14 cellular contexts compared by ENCODE assay signal in the genomic region with DNA sequence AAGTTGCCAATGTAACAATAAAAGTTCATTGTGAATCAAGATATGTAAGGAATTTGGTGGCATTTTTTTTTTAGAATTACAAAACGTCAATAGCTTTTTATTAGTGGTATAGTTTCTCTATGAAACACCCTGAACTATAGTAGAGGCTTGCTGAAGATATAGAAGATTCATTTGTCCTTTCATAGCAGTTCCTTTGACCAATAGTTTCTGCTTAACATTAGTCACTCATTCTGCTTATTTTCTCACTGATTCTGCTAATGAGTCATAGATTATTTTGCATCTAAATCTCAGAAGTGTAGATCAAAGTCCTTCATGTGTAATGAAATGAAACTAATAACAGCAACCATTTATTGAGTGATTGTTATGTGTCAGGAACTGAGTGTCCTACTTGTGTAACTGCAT.
A peak's percentile ranks its signal among the peaks of the same experiment; 100 is the strongest.
DNase-seq lines count a peak whose midpoint lies in the region; ATAC-seq, FAIRE-seq and TF ChIP-seq lines count a peak whose summit lies in the region.
"Had no signal": no experiment of that assay in that cellular context is flagged by ENCODE, and none has a peak within 500 bp of the region (broad histone marks: within the 10 kb centered on the region; RNA-seq: fewer than 3 reads in every experiment).

No MANE protein-coding gene starts in this region.

- no peak for TF ChIP-seq CTCF in GM10266 (IDR thresholded peaks at IDR 0.05; ENCODE audit: control insufficient read depth, insufficient read depth, low read depth, missing control alignments)
- TF ChIP-seq CTCF in astrocyte (IDR thresholded peaks at IDR 0.05; ENCODE audit: insufficient read depth, low read depth, low read length) = no peak
- TF ChIP-seq CTCF in PC-9 (conservative IDR thresholded peaks at IDR 0.05) = no peak
- no peak for TF ChIP-seq CTCF in hepatocyte (IDR thresholded peaks at IDR 0.05; ENCODE audit: poor library complexity)

- WGBS in hepatocyte (ENCODE audit: low lambda C conversion rate, missing lambda C conversion rate) = 44% methylated on average over 1 of the region's 1 CpG

- FAIRE-seq in astrocyte (lab: Jason Lieb, UNC) = no peak

- H3K4me2 ChIP-seq in astrocyte (ENCODE audit: low read length) = no peak overlapping the region
- H3K4me2 ChIP-seq in PC-9 = no peak overlapping the region
- H3K4me2 ChIP-seq in hepatocyte = no peak overlapping the region

- H3K9me3 Mint-ChIP-seq in astrocyte (ENCODE audit: unreplicated experiment) = no peaks in the 10 kb centered on the region
- no peaks in the 10 kb centered on the region for H3K9me3 Mint-ChIP-seq in immature natural killer cell
- H3K9me3 Mint-ChIP-seq: brain had no signal

- H3K4me1 ChIP-seq in astrocyte (ENCODE audit: insufficient read depth, low read length) = no peaks in the 10 kb centered on the region
- no peaks in the 10 kb centered on the region for H3K4me1 ChIP-seq in PC-9 (replicated peaks; ENCODE audit: insufficient read depth)
- H3K4me1 ChIP-seq in hepatocyte (ENCODE audit: insufficient read depth) = no peaks in the 10 kb centered on the region
- H3K4me1 ChIP-seq: esophagus muscularis mucosa, left ventricle myocardium inferior had no signal

- H4K20me1 ChIP-seq in astrocyte (ENCODE audit: insufficient read depth, low read length) (no peaks in the 10 kb centered on the region), PC-9 (ENCODE audit: insufficient read depth) (no peaks in the 10 kb centered on the region), hepatocyte (ENCODE audit: insufficient read depth, poor library complexity, severe bottlenecking) (no peaks in the 10 kb centered on the region)

- H3K27me3 Mint-ChIP-seq in astrocyte (ENCODE audit: low read depth, unreplicated experiment) (no peaks in the 10 kb centered on the region), immature natural killer cell (ENCODE audit: low read depth in 3 of 3) (peaks cover 0 to 5% (median 4%) of the 10 kb centered on the region in 3 donors)

- POLR2A ChIA-PET in PC-9 (lab: Charles Lee; ENCODE audit: unreplicated experiment) = interaction anchor here (0.7 kb wide), 1 partner anchor 175 kb away, joined by 6 read pairs; no protein-coding TSS in a partner anchor

- H3K9me3 ChIP-seq in astrocyte (ENCODE audit: insufficient read depth, low read depth, low read length) = no peaks in the 10 kb centered on the region
- no peaks in the 10 kb centered on the region for H3K9me3 ChIP-seq in PC-9 (ENCODE audit: insufficient read depth, low read depth)
- H3K9me3 ChIP-seq in hepatocyte (ENCODE audit: low read depth) = no peaks in the 10 kb centered on the region
- H3K9me3 ChIP-seq: esophagus muscularis mucosa, left ventricle myocardium inferior, MG63 had no signal

- H3K9me2 ChIP-seq in PC-9 (ENCODE audit: insufficient read depth) = no peaks in the 10 kb centered on the region
- H3K9me2 ChIP-seq in hepatocyte (replicated peaks; ENCODE audit: insufficient read depth) = no peaks in the 10 kb centered on the region

- H3K4me1 Mint-ChIP-seq in astrocyte (ENCODE audit: low read depth, unreplicated experiment) = no peaks in the 10 kb centered on the region
- H3K4me1 Mint-ChIP-seq in immature natural killer cell = peaks cover 4 to 29% of the 10 kb centered on the region in 2 donors
- H3K4me1 Mint-ChIP-seq: brain had no signal

- H3K36me3 Mint-ChIP-seq in astrocyte (ENCODE audit: low read depth, unreplicated experiment) (no peaks in the 10 kb centered on the region), immature natural killer cell (no peaks in the 10 kb centered on the region)
- H3K36me3 Mint-ChIP-seq: brain had no signal

- H3K27ac Mint-ChIP-seq in astrocyte (ENCODE audit: unreplicated experiment) (no peak overlapping the region), immature natural killer cell (no peak overlapping the region)
- H3K27ac Mint-ChIP-seq: brain had no signal

- ATAC-seq in GM19452 (IDR thresholded peaks at IDR 0.05; ENCODE audit: unreplicated experiment) (peak; percentile 83), HG03097 (IDR thresholded peaks at IDR 0.05; ENCODE audit: low FRiP score, unreplicated experiment) (peak; percentile 68)

- H3K79me2 ChIP-seq in astrocyte (ENCODE audit: insufficient read depth, low read length) = no peaks in the 10 kb centered on the region
- H3K79me2 ChIP-seq in PC-9 (ENCODE audit: low read depth) = no peaks in the 10 kb centered on the region
- H3K79me2 ChIP-seq in hepatocyte = no peaks in the 10 kb centered on the region

- H2AFZ ChIP-seq in astrocyte (ENCODE audit: low read depth, low read length) (no peak overlapping the region), PC-9 (no peak overlapping the region), hepatocyte (no peak overlapping the region)

- intact Hi-C loops in PC-9 (cut with micrococcal nuclease; ENCODE audit: unreplicated experiment) = no loop called here

- no peaks in the 10 kb centered on the region for H3K27me3 ChIP-seq in astrocyte (ENCODE audit: insufficient read depth, low read length)
- no peaks in the 10 kb centered on the region for H3K27me3 ChIP-seq in PC-9 (ENCODE audit: insufficient read depth, low read depth)
- H3K27me3 ChIP-seq in hepatocyte = no peaks in the 10 kb centered on the region
- H3K27me3 ChIP-seq: esophagus muscularis mucosa, MG63 had no signal

- H3K4me3 Mint-ChIP-seq in astrocyte (ENCODE audit: unreplicated experiment) (no peak overlapping the region), immature natural killer cell (no peak overlapping the region)
- H3K4me3 Mint-ChIP-seq: brain had no signal

- H3K4me3 ChIP-seq in astrocyte (ENCODE audit: insufficient read depth, low read depth, low read length) = no peak overlapping the region
- H3K4me3 ChIP-seq in PC-9 = no peak overlapping the region
- no peak overlapping the region for H3K4me3 ChIP-seq in hepatocyte
- H3K4me3 ChIP-seq: esophagus muscularis mucosa, left ventricle myocardium inferior, MG63 had no signal

- no peak overlapping the region for H3K9ac ChIP-seq in astrocyte (ENCODE audit: low read length)

- CTCF ChIA-PET in PC-9 (lab: Charles Lee) = no interaction called here

- no TSS peak for BruUV-seq in PC-9 (replicated peaks; lab: Mats Ljungman, UMichigan)

- H3K27ac ChIP-seq in astrocyte (ENCODE audit: low read depth, low read length) (no peak overlapping the region), PC-9 (no peak overlapping the region), hepatocyte (no peak overlapping the region)
- H3K27ac ChIP-seq: esophagus muscularis mucosa, left ventricle myocardium inferior had no signal

- H3F3A ChIP-seq in PC-9 (ENCODE audit: insufficient read depth, low read depth) = no peaks in the 10 kb centered on the region

- peak; percentile 5 for DNase-seq in GM10266 (ENCODE audit: extremely low spot score)
- DNase-seq in astrocyte (ENCODE audit: low read depth) = peak; percentile 24
- DNase-seq in immature natural killer cell = no peak
- no peak for DNase-seq in inferior parietal cortex (ENCODE audit: extremely low spot score)
- DNase-seq in PC-9 = no peak
- no peak for DNase-seq in hepatocyte (ENCODE audit: low spot score)
- DNase-seq: left ventricle myocardium inferior, MG63, NCI-H774, nucleus accumbens had no signal

- H3K36me3 ChIP-seq in astrocyte (ENCODE audit: insufficient read depth, low read length) (no peaks in the 10 kb centered on the region), PC-9 (ENCODE audit: low read depth) (no peaks in the 10 kb centered on the region), hepatocyte (replicated peaks; ENCODE audit: insufficient read depth, low read depth) (no peaks in the 10 kb centered on the region)
- H3K36me3 ChIP-seq: esophagus muscularis mucosa, left ventricle myocardium inferior, MG63 had no signal

Comparison
In these comparisons a context has a peak if more than half of its experiments do, and no peak if none do; other contexts are left out.
1. DNase-seq: peak in GM10266 (single experiment) and astrocyte (single experiment); none in immature natural killer cell (0 of 3), inferior parietal cortex (single experiment), PC-9 (0 of 2) and hepatocyte (single experiment).